ENCODE assay signal across 8 cellular contexts in genomic region chr14:59254911-59255545, GRCh38.
DNase-seq lines count a peak whose midpoint lies in the region; ATAC-seq, FAIRE-seq and TF ChIP-seq lines count a peak whose summit lies in the region.

No MANE protein-coding gene starts in this region.

- H3K27me3 ChIP-seq in pancreas = no peaks in the 10 kb centered on the region

- H3K4me3 Mint-ChIP-seq in chondrocyte (ENCODE audit: unreplicated experiment) = peak overlapping the region; percentile 40
- H3K4me3 Mint-ChIP-seq in natural killer cell = no peak overlapping the region

- peaks cover 52% of the 10 kb centered on the region for H3K4me1 Mint-ChIP-seq in chondrocyte (ENCODE audit: low read depth)
- peaks cover 15 to 32% of the 10 kb centered on the region in 2 donors for H3K4me1 Mint-ChIP-seq in natural killer cell

- H3K9me3 Mint-ChIP-seq in chondrocyte (ENCODE audit: low read depth) (no peaks in the 10 kb centered on the region), natural killer cell (no peaks in the 10 kb centered on the region)

- H3K27ac ChIP-seq in pancreas = peak overlapping the region; percentile 24 to 78 (median 64)

- H3K36me3 Mint-ChIP-seq in chondrocyte (ENCODE audit: low read depth) (peaks cover 5% of the 10 kb centered on the region), natural killer cell (no peaks in the 10 kb centered on the region)

- ATAC-seq in HG03342 (IDR thresholded peaks at IDR 0.05; ENCODE audit: unreplicated experiment) (peak; percentile 59), pancreas (peak in 3 of 4 donors; percentile 30 to 43 (median 33)), HG03159 (IDR thresholded peaks at IDR 0.05; ENCODE audit: unreplicated experiment) (no peak), natural killer cell (no peak)

- no peak overlapping the region for H3K4me3 ChIP-seq in pancreas

- 73 to 74% methylated on average over 5 of the region's 5 CpGs for WGBS in pancreas, 2 donors

- peaks cover 0 to 25% (median 13%) of the 10 kb centered on the region in 3 donors for H3K4me1 ChIP-seq in pancreas

- H3K27me3 Mint-ChIP-seq in chondrocyte (ENCODE audit: low read depth) = no peaks in the 10 kb centered on the region
- no peaks in the 10 kb centered on the region for H3K27me3 Mint-ChIP-seq in natural killer cell (ENCODE audit: low read depth in 2 of 2)

- no peaks in the 10 kb centered on the region for H3K36me3 ChIP-seq in pancreas

- no peaks in the 10 kb centered on the region for H3K9me3 ChIP-seq in pancreas

- intact Hi-C loops in pancreas (cut with DNase I) = no loop called here
- intact Hi-C loops in natural killer cell (cut with micrococcal nuclease) = no loop called here

- DNase-seq in GM10266 (ENCODE audit: extremely low spot score) = peak; percentile 10
- no peak for DNase-seq in chondrocyte (ENCODE audit: low spot score)
- DNase-seq in pancreas = peak in 1 of 6 donors; percentile 15
- no peak for DNase-seq in iPS-NIHi11 (ENCODE audit: low spot score)
- no peak for DNase-seq in natural killer cell
- no peak for DNase-seq in putamen (ENCODE audit: low spot score)

- FAIRE-seq in pancreas (lab: Jason Lieb, UNC) = no peak

- peak overlapping the region; percentile 92 for H3K27ac Mint-ChIP-seq in chondrocyte (ENCODE audit: unreplicated experiment)
- H3K27ac Mint-ChIP-seq in natural killer cell = no peak overlapping the region

- TF ChIP-seq CTCF in GM10266 (IDR thresholded peaks at IDR 0.05; ENCODE audit: control insufficient read depth, insufficient read depth, low read depth, missing control alignments) (no peak), chondrocyte (IDR thresholded peaks at IDR 0.05) (no peak), pancreas (IDR thresholded peaks at IDR 0.05) (no peak), natural killer cell (IDR thresholded peaks at IDR 0.05) (no peak)

Comparison
In these comparisons a context has a peak if more than half of its experiments do, and no peak if none do; other contexts are left out.
1. ATAC-seq: peak in HG03342 (single experiment) and pancreas (3 of 4); none in HG03159 (single experiment) and natural killer cell (0 of 3).